18 cellular contexts compared by ENCODE assay signal in genomic region chr4:175034007-175034406, GRCh38.
DNase-seq lines count a peak whose midpoint lies in the region; FAIRE-seq and TF ChIP-seq lines count a peak whose summit lies in the region.
"Had no signal": no experiment of that assay in that cellular context is flagged by ENCODE, and none has a peak within 500 bp of the region (broad histone marks: within the 10 kb centered on the region; RNA-seq: fewer than 3 reads in every experiment).

No MANE protein-coding gene starts in this region.

- H2BK15ac ChIP-seq in H9 (ENCODE audit: low read depth, low read length), result no peak overlapping the region
- H2BK15ac ChIP-seq in H1 (ENCODE audit: low read length), result no peak overlapping the region

- no peaks in the 10 kb centered on the region; the same call in 1 of the 2 replicates for H3K36me3 ChIP-seq in OCI-LY1 (ENCODE audit: insufficient read depth, low read length)
- H3K36me3 ChIP-seq in H1 (ENCODE audit: control insufficient read depth in 2 of 4, insufficient read depth in 4 of 4, low read length in 3 of 4), result peaks cover 0 to 13% (median 0%) of the 10 kb centered on the region in 4 experiments; a peak in 1 of 8 replicates
- no peaks in the 10 kb centered on the region for H3K36me3 ChIP-seq in iPS-20b (ENCODE audit: insufficient read depth, low read depth, low read length)
- H3K36me3 ChIP-seq in prostate gland, result no peaks in the 10 kb centered on the region

- no peaks in the 10 kb centered on the region for H3F3A ChIP-seq in OCI-LY1 (ENCODE audit: insufficient read depth, low read length)

- H2BK5ac ChIP-seq in H9 (ENCODE audit: insufficient read length, low read length) (no peak overlapping the region), H1 (ENCODE audit: low read depth, low read length) (no peak overlapping the region)

- POLR2A ChIA-PET in H1 (lab: Charles Lee; ENCODE audit: partially characterized antibody), result no interaction called here

- no peak overlapping the region for H3K9ac ChIP-seq in H9 (ENCODE audit: extremely low read depth, insufficient read length, low read length)
- H3K9ac ChIP-seq in OCI-LY1 (ENCODE audit: low read length), result no peak overlapping the region
- no peak overlapping the region for H3K9ac ChIP-seq in H1 (replicated peaks in 1 of 4; ENCODE audit: extremely low read depth in 1 of 4, low read depth in 3 of 4, low read length in 3 of 4)
- H3K9ac ChIP-seq in iPS-20b (ENCODE audit: low read depth, low read length), result no peak overlapping the region

- H3T11ph ChIP-seq in H9 (ENCODE audit: low read length), result no peak overlapping the region

- peaks cover 29 to 40% of the 10 kb centered on the region in 2 experiments for H3K9me3 Mint-ChIP-seq in H9

- H3K4me1 Mint-ChIP-seq in H9, result peaks cover 29 to 30% of the 10 kb centered on the region in 2 experiments
- H3K4me1 Mint-ChIP-seq: B cell; CD4-positive, CD25-positive, alpha-beta regulatory T cell had no signal

- no peaks in the 10 kb centered on the region for H3K4me1 ChIP-seq in H9 (ENCODE audit: insufficient read depth, low read length)
- peaks cover 9% of the 10 kb centered on the region for H3K4me1 ChIP-seq in OCI-LY1 (ENCODE audit: insufficient read depth, low read length, severe bottlenecking)
- peaks cover 5 to 12% (median 8%) of the 10 kb centered on the region in 4 experiments; a peak in 6 of 7 replicates for H3K4me1 ChIP-seq in H1 (replicated peaks in 1 of 4; ENCODE audit: control insufficient read depth in 3 of 4, insufficient read depth in 4 of 4, low read length in 3 of 4)
- H3K4me1 ChIP-seq in iPS-20b (ENCODE audit: insufficient read depth, low read length), result peaks cover 9% of the 10 kb centered on the region; the same call in 1 of the 2 replicates
- H3K4me1 ChIP-seq in prostate gland (replicated peaks), result no peaks in the 10 kb centered on the region
- H3K4me1 ChIP-seq: Caco-2 had no signal

- no peak overlapping the region for H3K4me3 Mint-ChIP-seq in H9
- H3K4me3 Mint-ChIP-seq: B cell; CD4-positive, CD25-positive, alpha-beta regulatory T cell; HFFc6 had no signal

- no peak for DNase-seq in H9
- no peak for DNase-seq in H1 (ENCODE audit: low read depth in 1 of 2, low spot score in 2 of 2)
- DNase-seq in NCI-H1694 (lab: John Stamatoyannopoulos, UW), result no peak
- no peak for DNase-seq in cardiac septum (ENCODE audit: low spot score)
- DNase-seq in prostate gland (ENCODE audit: low spot score), result no peak
- DNase-seq: C1 segment of cervical spinal cord; Caco-2; CD4-positive, CD25-positive, alpha-beta regulatory T cell; HFFc6 had no signal

- H3K18ac ChIP-seq in H9 (ENCODE audit: insufficient read length, low read depth, low read length) (no peak overlapping the region), H1 (ENCODE audit: extremely low read depth, low read length) (no peak overlapping the region)

- H2BK12ac ChIP-seq in H9 (ENCODE audit: insufficient read length, low read depth, low read length) (no peak overlapping the region), H1 (ENCODE audit: low read depth, low read length) (no peak overlapping the region)

- H3K4ac ChIP-seq in H9 (ENCODE audit: low read depth, low read length) (no peak overlapping the region), H1 (replicated peaks; ENCODE audit: insufficient read length, low read depth, low read length) (no peak overlapping the region)

- H3K9me2 ChIP-seq in OCI-LY1 (ENCODE audit: low read depth, low read length), result no peaks in the 10 kb centered on the region

- H3K9me3 ChIP-seq in H9 (ENCODE audit: control insufficient read depth, low read depth, low read length) (peaks cover 7% of the 10 kb centered on the region), OCI-LY1 (ENCODE audit: low read length) (peaks cover 21% of the 10 kb centered on the region), H1 (ENCODE audit: insufficient read depth in 2 of 2, low read depth in 1 of 2, low read length in 1 of 2) (peaks cover 3% of the 10 kb centered on the region in 2 experiments; a peak in 2 of 4 replicates), iPS-20b (ENCODE audit: insufficient read depth, low read depth, low read length) (peaks cover 27% of the 10 kb centered on the region), prostate gland (no peaks in the 10 kb centered on the region)

- WGBS in H9 (ENCODE audit: extremely low coverage, insufficient read length, low lambda C conversion rate), result no CpG with 5 or more reads among the region's 1 CpG
- WGBS in H1 (ENCODE audit: extremely low coverage in 1 of 2, insufficient coverage in 1 of 2, insufficient read length in 1 of 2, insufficient replicate concordance in 2 of 2, low coverage in 1 of 2, low lambda C conversion rate in 2 of 2, missing lambda C conversion rate in 1 of 2), 2 experiments, result 5% methylated on average over 1 of the region's 1 CpG; no CpG with 5 or more reads in 1 of the 2 experiments
- 81% methylated on average over 1 of the region's 1 CpG for WGBS in prostate gland

- H2BK20ac ChIP-seq in H9 (ENCODE audit: low read depth, low read length, poor library complexity, severe bottlenecking) (no peak overlapping the region), H1 (ENCODE audit: low read length) (no peak overlapping the region)

- H4K8ac ChIP-seq in H9 (replicated peaks; ENCODE audit: insufficient read length, low read depth, low read length) (no peak overlapping the region), H1 (ENCODE audit: extremely low read depth, insufficient read depth, low read length) (no peak overlapping the region)

- no peak overlapping the region for H3K23ac ChIP-seq in H9 (ENCODE audit: insufficient read length, low read depth, low read length)
- no peak overlapping the region for H3K23ac ChIP-seq in H1 (ENCODE audit: insufficient read length)

- H3K79me1 ChIP-seq in H9 (ENCODE audit: insufficient read depth, low read depth, low read length, poor library complexity, severe bottlenecking) (no peaks in the 10 kb centered on the region), H1 (ENCODE audit: low read depth, low read length) (no peaks in the 10 kb centered on the region)

- H3K36me3 Mint-ChIP-seq in H9 (ENCODE audit: insufficient read depth in 1 of 3, low read depth in 3 of 3), result peaks cover 29 to 41% (median 33%) of the 10 kb centered on the region in 3 experiments
- H3K36me3 Mint-ChIP-seq: CD4-positive, CD25-positive, alpha-beta regulatory T cell had no signal

- H3K14ac ChIP-seq in H9 (ENCODE audit: insufficient read depth, low read length) (no peak overlapping the region), H1 (ENCODE audit: insufficient read length) (no peak overlapping the region)

- TF ChIP-seq CTCF in H9 (conservative IDR thresholded peaks at IDR 0.05), result no peak
- no peak for TF ChIP-seq CTCF in OCI-LY1 (IDR thresholded peaks at IDR 0.05; ENCODE audit: low read length)
- TF ChIP-seq CTCF in H1 (IDR thresholded peaks at IDR 0.05; ENCODE audit: control extremely low read depth in 1 of 3, insufficient read depth in 1 of 3, low read depth in 1 of 3, low read length in 3 of 3), result no peak
- TF ChIP-seq CTCF in prostate gland (IDR thresholded peaks at IDR 0.05), result no peak

- H2AFZ ChIP-seq in H9 (ENCODE audit: low read length), result no peak overlapping the region
- H2AFZ ChIP-seq in OCI-LY1 (ENCODE audit: low read length), result 0 out of 2 replicates have a peak overlapping the region, but pooled peaks have one; percentile 59
- H2AFZ ChIP-seq in H1 (ENCODE audit: low read length), result no peak overlapping the region

- intact Hi-C loops in cardiac septum (cut with DNase I) (no loop called here), prostate gland (cut with DNase I) (no loop called here)

- H3K56ac ChIP-seq in H9 (ENCODE audit: insufficient read length, low read depth, low read length), result no peak overlapping the region
- no peak overlapping the region for H3K56ac ChIP-seq in H1 (replicated peaks; ENCODE audit: insufficient read length, low read depth, low read length)

- H3K27me3 ChIP-seq in H9 (ENCODE audit: insufficient read depth, low read length) (no peaks in the 10 kb centered on the region), OCI-LY1 (ENCODE audit: insufficient read depth, low read length) (no peaks in the 10 kb centered on the region), H1 (replicated peaks in 1 of 4; ENCODE audit: control insufficient read depth in 3 of 4, extremely low read depth in 1 of 4, insufficient read depth in 3 of 4, low read length in 3 of 4) (no peaks in the 10 kb centered on the region), iPS-20b (ENCODE audit: insufficient read depth, low read length) (no peaks in the 10 kb centered on the region), prostate gland (replicated peaks; ENCODE audit: insufficient read depth) (no peaks in the 10 kb centered on the region)

- no peak overlapping the region for H2BK120ac ChIP-seq in H9 (ENCODE audit: low read depth, low read length, poor library complexity, severe bottlenecking)
- H2BK120ac ChIP-seq in H1 (replicated peaks; ENCODE audit: low read depth, low read length), result no peak overlapping the region

- no peaks in the 10 kb centered on the region for H3K79me2 ChIP-seq in H9 (ENCODE audit: insufficient read depth, low read length)
- no peaks in the 10 kb centered on the region for H3K79me2 ChIP-seq in OCI-LY1 (ENCODE audit: insufficient read depth, low read length)
- H3K79me2 ChIP-seq in H1 (ENCODE audit: control insufficient read depth in 1 of 2, insufficient read depth in 2 of 2, low read length in 2 of 2), result no peaks in the 10 kb centered on the region

- CTCF ChIA-PET in H1 (lab: Charles Lee; ENCODE audit: partially characterized antibody), result interaction anchor here (1.7 kb wide), 1 partner anchor 20 kb away, joined by 4 read pairs; no protein-coding TSS in a partner anchor

- TF ChIP-seq POLR2A in H1 (IDR thresholded peaks at IDR 0.05; ENCODE audit: control extremely low read depth in 1 of 2, low read depth in 2 of 2, low read length in 2 of 2), result no peak
- TF ChIP-seq POLR2A in prostate gland (IDR thresholded peaks at IDR 0.05), result no peak

- H3K4me3 ChIP-seq in OCI-LY1 (ENCODE audit: low read depth, low read length, poor library complexity, severe bottlenecking), result no peak overlapping the region
- H3K4me3 ChIP-seq in H1 (ENCODE audit: extremely low read depth in 1 of 4, insufficient read depth in 2 of 4, low read depth in 3 of 4, low read length in 4 of 4), result peak overlapping the region in 1 of 4 experiments; percentile 37; a peak in 1 of 8 replicates
- H3K4me3 ChIP-seq in iPS-20b (ENCODE audit: low read length), result 0 out of 2 replicates have a peak overlapping the region, but pooled peaks have one; percentile 4
- H3K4me3 ChIP-seq in prostate gland, result no peak overlapping the region

- H2AK5ac ChIP-seq in H9 (ENCODE audit: insufficient read length, low read length), result no peak overlapping the region
- no peak overlapping the region for H2AK5ac ChIP-seq in H1 (ENCODE audit: low read depth, low read length)

- H4K91ac ChIP-seq in H9 (ENCODE audit: insufficient read length, low read depth, low read length) (no peak overlapping the region), H1 (replicated peaks; ENCODE audit: insufficient read length, low read length) (no peak overlapping the region)

- H4K20me1 ChIP-seq in H9 (ENCODE audit: control insufficient read depth, insufficient read depth, insufficient read length) (no peaks in the 10 kb centered on the region), OCI-LY1 (ENCODE audit: insufficient read depth, low read length) (no peaks in the 10 kb centered on the region), H1 (replicated peaks in 1 of 2; ENCODE audit: control insufficient read depth in 1 of 2, insufficient read depth in 2 of 2, low read length in 2 of 2) (no peaks in the 10 kb centered on the region)

- FAIRE-seq in H1 (lab: Jason Lieb, UNC), result peak; percentile 7
- FAIRE-seq: D721Med, G401.6, GM12891, GM19239, H54 had no signal

- no peak overlapping the region for H3K27ac ChIP-seq in H9 (ENCODE audit: insufficient read length, low read depth, low read length)
- no peak overlapping the region for H3K27ac ChIP-seq in OCI-LY1 (ENCODE audit: low read depth, low read length, poor library complexity, severe bottlenecking)
- H3K27ac ChIP-seq in H1 (ENCODE audit: low read depth, low read length), result peak overlapping the region; percentile 32; the same call in 1 of the 2 replicates
- H3K27ac ChIP-seq in iPS-20b (ENCODE audit: low read length), result no peak overlapping the region
- H3K27ac ChIP-seq in prostate gland, result no peak overlapping the region
- H3K27ac ChIP-seq: HL-60 had no signal

- H3K23me2 ChIP-seq in H9 (ENCODE audit: insufficient read length, low read depth, low read length, poor library complexity, severe bottlenecking), result no peaks in the 10 kb centered on the region
- no peaks in the 10 kb centered on the region for H3K23me2 ChIP-seq in H1 (ENCODE audit: low read depth, low read length)

- H3K4me2 ChIP-seq in H9 (ENCODE audit: insufficient read depth, insufficient read length, low read length), result no peak overlapping the region
- H3K4me2 ChIP-seq in OCI-LY1 (ENCODE audit: low read length), result no peak overlapping the region
- peak overlapping the region in 1 of 2 experiments; percentile 47; a peak in 2 of 4 replicates for H3K4me2 ChIP-seq in H1 (ENCODE audit: insufficient read depth in 1 of 2, low read depth in 2 of 2, low read length in 2 of 2)

- peak overlapping the region; percentile 85 to 95 (median 91); a peak in 5 of 7 replicates for H3K27ac Mint-ChIP-seq in H9
- H3K27ac Mint-ChIP-seq: B cell; CD4-positive, CD25-positive, alpha-beta regulatory T cell; HFFc6 had no signal

- TF ChIP-seq RAD21 in H1 (IDR thresholded peaks at IDR 0.05 in 1 of 2, conservative IDR thresholded peaks at IDR 0.05 in 1 of 2; ENCODE audit: low read depth in 2 of 2, low read length in 2 of 2), result no peak

- H3K27me3 Mint-ChIP-seq in H9 (ENCODE audit: low read depth), result no peaks in the 10 kb centered on the region
- H3K27me3 Mint-ChIP-seq: B cell; CD4-positive, CD25-positive, alpha-beta regulatory T cell had no signal

- TF ChIP-seq EP300 in H1 (IDR thresholded peaks at IDR 0.05; ENCODE audit: borderline replicate concordance in 1 of 2, low read depth in 2 of 2, low read length in 2 of 2), result peak in 1 of 2 experiments; percentile 14; a peak in 1 of 3 replicates

- H4K5ac ChIP-seq in H9 (ENCODE audit: insufficient read length, low read depth, low read length) (no peak overlapping the region), H1 (ENCODE audit: insufficient read length, low read depth, low read length) (no peak overlapping the region)
